In genomic region chr22:43860831-43861230, GRCh38 we compare ENCODE assay signal across 2 cellular contexts.
TF ChIP-seq lines count a peak whose summit lies in the region.

No MANE protein-coding gene starts in this region.

TF ChIP-seq in HCT116, 20 proteins besides CTCF, POLR2A, EP300 and RAD21:
- TF ChIP-seq POLR2AphosphoS5 (IDR thresholded peaks at IDR 0.05; ENCODE audit: low read depth, low read length) (no peak), MAX (IDR thresholded peaks at IDR 0.05) (no peak), SP1 (IDR thresholded peaks at IDR 0.05; ENCODE audit: low read depth) (no peak), SIN3A (IDR thresholded peaks at IDR 0.05; ENCODE audit: low read depth) (no peak), YY1 (IDR thresholded peaks at IDR 0.05; ENCODE audit: extremely low read depth, insufficient replicate concordance, low read depth, low read length) (no peak), REST (IDR thresholded peaks at IDR 0.05; ENCODE audit: low read depth) (no peak), ATF3 (IDR thresholded peaks at IDR 0.05) (no peak)

TF ChIP-seq in H1, 55 proteins besides CTCF, POLR2A, EP300 and RAD21:
- TF ChIP-seq EZH2 (IDR thresholded peaks at IDR 0.05; ENCODE audit: low read depth, low read length, severe bottlenecking): no peak
- no peak for TF ChIP-seq NANOG (IDR thresholded peaks at IDR 0.05; ENCODE audit: insufficient read depth, low read depth, low read length, poor library complexity, severe bottlenecking)
- TF ChIP-seq CEBPB (IDR thresholded peaks at IDR 0.05; ENCODE audit: low read depth, low read length): no peak
- no peak for TF ChIP-seq JUND (IDR thresholded peaks at IDR 0.05; ENCODE audit: low read length)
- TF ChIP-seq GTF2F1 (IDR thresholded peaks at IDR 0.05; ENCODE audit: borderline replicate concordance, low read depth, low read length): no peak
- TF ChIP-seq TBP (IDR thresholded peaks at IDR 0.05; ENCODE audit: low read depth, low read length): no peak
- no peak for TF ChIP-seq ATF2 (IDR thresholded peaks at IDR 0.05; ENCODE audit: low read length)
- no peak for TF ChIP-seq BRCA1 (IDR thresholded peaks at IDR 0.05; ENCODE audit: low read depth, low read length)
